20 cellular contexts compared by ENCODE assay signal in genomic region chr7:97275475-97275874, GRCh38.
"Had no signal": no experiment of that assay in that cellular context is flagged by ENCODE, and none has a peak within 500 bp of the region (broad histone marks: within the 10 kb centered on the region; RNA-seq: fewer than 3 reads in every experiment).

No MANE protein-coding gene starts in this region.

- DNase-seq: cerebellar nuclear complex; dermis blood vessel endothelial cell; dorsolateral prefrontal cortex; effector CD4-positive, alpha-beta T cell; effector memory CD4-positive, alpha-beta T cell; foreskin keratinocyte; heart left ventricle; hypothalamus; immature natural killer cell; left cardiac atrium; left lung; left ventricle myocardium superior; lower lobe of right lung; mesenchymal stem cell had no signal

- ATAC-seq: foreskin keratinocyte, gastroesophageal sphincter, heart left ventricle, left cardiac atrium, left lung, left ventricle myocardium superior, lower lobe of right lung had no signal

- H3K27me3 ChIP-seq: dorsolateral prefrontal cortex, esophagus muscularis mucosa, foreskin keratinocyte, gastroesophageal sphincter, heart left ventricle, hepatocyte, left lung had no signal

- H3K9me3 ChIP-seq: esophagus muscularis mucosa, gastroesophageal sphincter, heart left ventricle, left lung, lower lobe of right lung had no signal

- H3K4me3 ChIP-seq: coronary artery, dorsolateral prefrontal cortex, esophagus muscularis mucosa, gastroesophageal sphincter, heart left ventricle, hepatocyte, left lung, lower lobe of right lung had no signal

- H3K36me3 ChIP-seq: esophagus muscularis mucosa, gastroesophageal sphincter, heart left ventricle, left lung, lower lobe of right lung had no signal

- H3K27ac ChIP-seq: coronary artery, dorsolateral prefrontal cortex, esophagus muscularis mucosa, foreskin keratinocyte, gastroesophageal sphincter, heart left ventricle, hepatocyte, left lung, lower lobe of right lung had no signal

- H3K9me3 Mint-ChIP-seq: central memory CD8-positive, alpha-beta T cell; mesothelial cell of epicardium had no signal

- H3K36me3 Mint-ChIP-seq: immature natural killer cell, mesothelial cell of epicardium had no signal

- H3K4me1 Mint-ChIP-seq: central memory CD8-positive, alpha-beta T cell; immature natural killer cell; mesothelial cell of epicardium had no signal

- H3K4me3 Mint-ChIP-seq: central memory CD8-positive, alpha-beta T cell; immature natural killer cell; mesothelial cell of epicardium had no signal

- H3K4me1 ChIP-seq: esophagus muscularis mucosa, foreskin keratinocyte, gastroesophageal sphincter, heart left ventricle, left lung, lower lobe of right lung had no signal

- H3K27ac Mint-ChIP-seq: immature natural killer cell, mesothelial cell of epicardium had no signal
